Comparison of ENCODE assay signal across 1 cellular context in genomic region chr20:25223179-25223661, GRCh38.
TF ChIP-seq lines count a peak whose summit lies in the region.

No MANE protein-coding gene starts in this region.

TF ChIP-seq in HepG2, 621 proteins besides CTCF, POLR2A, EP300 and RAD21 (continued from another document and continues in another):
- TF ChIP-seq ZNF687 (CRISPR knock-in tag; IDR thresholded peaks at IDR 0.05) (peak; percentile 62), KAT8 (CRISPR knock-in tag; IDR thresholded peaks at IDR 0.05) (0 out of 2 replicates have a peak, but pooled peaks have one; percentile 35), MAF1 (CRISPR knock-in tag; IDR thresholded peaks at IDR 0.05; ENCODE audit: borderline replicate concordance) (no peak), RBM22 (optimal IDR thresholded peaks at IDR 0.05; ENCODE audit: low read length) (peak; percentile 73), RBM39 (IDR thresholded peaks at IDR 0.05; ENCODE audit: low read depth, low read length, poor library complexity, severe bottlenecking) (no peak), STAG1 (CRISPR knock-in tag; IDR thresholded peaks at IDR 0.05) (peak; percentile 61), MTF2 (CRISPR knock-in tag; IDR thresholded peaks at IDR 0.05; ENCODE audit: borderline replicate concordance) (no peak), GATAD2A (CRISPR knock-in tag; IDR thresholded peaks at IDR 0.05) (peak; percentile 46; the same call in 1 of the 2 replicates), EZH2 (conservative IDR thresholded peaks at IDR 0.05; ENCODE audit: low read depth, low read length) (no peak), SYNCRIP (IDR thresholded peaks at IDR 0.05; ENCODE audit: insufficient read depth, low read depth, low read length) (no peak), ZNF543 (CRISPR knock-in tag; IDR thresholded peaks at IDR 0.05) (no peak), ZMYM4 (CRISPR knock-in tag; IDR thresholded peaks at IDR 0.05) (peak; percentile 60; the same call in 1 of the 2 replicates), KDM2A (CRISPR knock-in tag; IDR thresholded peaks at IDR 0.05; ENCODE audit: borderline replicate concordance, low read depth) (peak; percentile 65), ZNF639 (CRISPR knock-in tag; conservative IDR thresholded peaks at IDR 0.05) (no peak), MXD1 (CRISPR knock-in tag; IDR thresholded peaks at IDR 0.05) (no peak), AGO1 (IDR thresholded peaks at IDR 0.05; ENCODE audit: low read depth, low read length, poor library complexity, severe bottlenecking) (no peak), ZNF691 (CRISPR knock-in tag; IDR thresholded peaks at IDR 0.05; ENCODE audit: borderline replicate concordance, low read depth) (0 out of 2 replicates have a peak, but pooled peaks have one; percentile 50), ZBTB1 (CRISPR knock-in tag; IDR thresholded peaks at IDR 0.05; ENCODE audit: borderline replicate concordance) (no peak), PRDM15 (CRISPR knock-in tag; IDR thresholded peaks at IDR 0.05) (no peak), MXD4 (CRISPR knock-in tag; IDR thresholded peaks at IDR 0.05) (no peak), GATAD1 (CRISPR knock-in tag; IDR thresholded peaks at IDR 0.05) (peak; percentile 46; the same call in 1 of the 2 replicates), SRSF9 (IDR thresholded peaks at IDR 0.05; ENCODE audit: borderline replicate concordance, insufficient read depth, low read depth, low read length, poor library complexity, severe bottlenecking) (no peak), ZC3H13 (CRISPR knock-in tag; IDR thresholded peaks at IDR 0.05) (peak; percentile 33), ZNF572 (CRISPR knock-in tag; IDR thresholded peaks at IDR 0.05) (peak; percentile 86), RNF219 (CRISPR knock-in tag; IDR thresholded peaks at IDR 0.05) (no peak), ZSCAN25 (CRISPR knock-in tag; IDR thresholded peaks at IDR 0.05) (peak; percentile 76; the same call in 1 of the 2 replicates), ZNF451 (CRISPR knock-in tag; IDR thresholded peaks at IDR 0.05) (0 out of 2 replicates have a peak, but pooled peaks have one; percentile 16), ZNF747 (CRISPR knock-in tag; IDR thresholded peaks at IDR 0.05; ENCODE audit: borderline replicate concordance) (no peak), DBP (CRISPR knock-in tag; IDR thresholded peaks at IDR 0.05; ENCODE audit: not compliant biosample characterization) (no peak), THAP11 (CRISPR knock-in tag; IDR thresholded peaks at IDR 0.05) (peak; percentile 31; the same call in 1 of the 2 replicates), ZNF556 (CRISPR knock-in tag; IDR thresholded peaks at IDR 0.05; ENCODE audit: borderline replicate concordance) (peak; percentile 82; the same call in 1 of the 2 replicates), ZNF710 (CRISPR knock-in tag; IDR thresholded peaks at IDR 0.05; ENCODE audit: borderline replicate concordance) (no peak), ZNF589 (CRISPR knock-in tag; conservative IDR thresholded peaks at IDR 0.05) (0 out of 2 replicates have a peak, but pooled peaks have one; percentile 49), ZBTB4 (CRISPR knock-in tag; IDR thresholded peaks at IDR 0.05; ENCODE audit: borderline replicate concordance) (no peak), REPIN1 (CRISPR knock-in tag; IDR thresholded peaks at IDR 0.05; ENCODE audit: borderline replicate concordance, low read depth) (0 out of 2 replicates have a peak, but pooled peaks have one; percentile 28)
